ENCODE assay signal across 1 cellular context in genomic region chr20:57561356-57562279, GRCh38.
TF ChIP-seq lines count a peak whose summit lies in the region.

No MANE protein-coding gene starts in this region.

TF ChIP-seq in liver, 16 proteins besides CTCF, POLR2A, EP300 and RAD21 (continued from another document):
- peak; percentile 66 for TF ChIP-seq ZBTB33 (IDR thresholded peaks at IDR 0.05)
- peak; percentile 3 for TF ChIP-seq YY1 (IDR thresholded peaks at IDR 0.05)
- no peak for TF ChIP-seq REST (IDR thresholded peaks at IDR 0.05)
- TF ChIP-seq MAX (IDR thresholded peaks at IDR 0.05): peak; percentile 4
- no peak for TF ChIP-seq NR2F2 (IDR thresholded peaks at IDR 0.05)
- TF ChIP-seq RXRA (IDR thresholded peaks at IDR 0.05): no peak
